Comparison of ENCODE assay signal across 1 cellular context in genomic region chr1:111690306-111690617, GRCh38.
TF ChIP-seq lines count a peak whose summit lies in the region.

No MANE protein-coding gene starts in this region.

TF ChIP-seq in HEK293, 187 proteins besides CTCF, POLR2A, EP300 and RAD21 (continued from another document):
- TF ChIP-seq ZNF18 (tag by site-specific recombination; IDR thresholded peaks at IDR 0.05) (no peak), ZNF121 (tag by site-specific recombination; IDR thresholded peaks at IDR 0.05) (no peak), ZNF335 (tag by site-specific recombination; conservative IDR thresholded peaks at IDR 0.05) (no peak)
TF ChIP-seq in HEK293: peak in this region for 2.
